Comparison of ENCODE assay signal across 20 cellular contexts in genomic region chr2:200266406-200266805, GRCh38.
"Had no signal": no experiment of that assay in that cellular context is flagged by ENCODE, and none has a peak within 500 bp of the region (broad histone marks: within the 10 kb centered on the region; RNA-seq: fewer than 3 reads in every experiment).

No MANE protein-coding gene starts in this region.

- H3K4me3 ChIP-seq: coronary artery, dorsolateral prefrontal cortex, esophagus squamous epithelium, gastrocnemius medialis, heart right ventricle, left lung, lower lobe of right lung, mucosa of descending colon had no signal

- H3K4me1 ChIP-seq: gastrocnemius medialis, heart right ventricle, left lung, lower lobe of right lung had no signal

- H3K9me3 ChIP-seq: esophagus squamous epithelium, gastrocnemius medialis, heart right ventricle, left lung, lower lobe of right lung, mucosa of descending colon had no signal

- H3K27me3 ChIP-seq: dorsolateral prefrontal cortex, esophagus squamous epithelium, gastrocnemius medialis, heart right ventricle, left lung had no signal

- H3K27ac ChIP-seq: coronary artery, dorsolateral prefrontal cortex, esophagus squamous epithelium, gastrocnemius medialis, heart right ventricle, left lung, lower lobe of right lung had no signal

- H3K36me3 ChIP-seq: esophagus squamous epithelium, gastrocnemius medialis, heart right ventricle, left lung, lower lobe of right lung had no signal

- DNase-seq: dermis blood vessel endothelial cell; dorsolateral prefrontal cortex; effector CD4-positive, alpha-beta T cell; effector memory CD4-positive, alpha-beta T cell; esophagus squamous epithelium; foreskin fibroblast; foreskin melanocyte; gastrocnemius medialis; glutamatergic neuron; head of caudate nucleus; heart right ventricle; hippocampal formation; left cardiac atrium; left lung; left ventricle myocardium superior; lower lobe of right lung; mesenchymal stem cell; mucosa of descending colon; naive B cell had no signal

- ATAC-seq: gastrocnemius medialis, heart right ventricle, left cardiac atrium, left lung, left ventricle myocardium superior, lower lobe of right lung, mucosa of descending colon had no signal
